ENCODE assay signal across 8 cellular contexts in the genomic region with DNA sequence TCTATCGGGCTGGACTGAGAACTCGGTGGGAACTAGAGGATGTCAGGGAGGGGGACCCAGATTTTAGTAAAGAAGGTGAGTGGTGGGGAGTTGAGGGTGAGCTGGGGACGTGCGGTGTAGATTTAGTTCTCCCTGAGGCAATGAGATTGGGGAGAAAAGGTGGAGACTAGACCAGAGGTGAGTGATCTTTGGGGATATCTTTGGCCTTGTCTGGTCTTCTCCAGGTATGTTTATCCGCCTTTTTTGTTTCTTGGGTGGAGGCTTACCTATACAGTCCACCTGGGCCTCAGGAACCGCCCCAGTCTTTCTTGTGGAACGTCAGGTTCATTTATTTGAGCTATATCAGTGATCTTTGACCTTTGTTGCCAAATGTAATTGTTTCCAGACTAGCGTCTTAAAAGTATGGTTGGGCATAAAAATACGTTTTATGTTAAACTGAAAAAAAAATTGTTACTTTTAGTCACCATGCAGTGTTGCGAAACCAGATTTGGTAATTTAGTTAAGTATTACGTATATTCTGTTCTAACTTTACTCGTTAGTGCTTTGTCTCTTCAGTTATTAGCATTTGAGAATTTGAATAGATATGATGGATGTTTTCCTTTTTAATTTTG. TPM values are rescaled to one million over a fixed set of nuclear protein-coding genes. Genes with fewer than 3 reads are reported as not detected.
DNase-seq lines count a peak whose midpoint lies in the region; ATAC-seq and TF ChIP-seq lines count a peak whose summit lies in the region.

No MANE protein-coding gene starts in this region.

- H3K4me2 ChIP-seq in DND-41 (ENCODE audit: insufficient read depth, low read length) (peak overlapping the region; percentile 73), smooth muscle cell (peak overlapping the region; percentile 95)

- DNase-seq in DND-41 = no peak
- peak; percentile 16 for DNase-seq in HuH-7 (ENCODE audit: low spot score)
- DNase-seq in smooth muscle cell (lab: John Stamatoyannopoulos, UW; ENCODE audit: unreplicated experiment) = no peak
- no peak for DNase-seq in activated gamma-delta T cell (lab: John Stamatoyannopoulos, UW)
- no peak for DNase-seq in HK-2 (ENCODE audit: unreplicated experiment)

- H3K9me3 ChIP-seq in DND-41 (ENCODE audit: insufficient read depth, low read length, severe bottlenecking) (no peaks in the 10 kb centered on the region), iPS-18a (ENCODE audit: control insufficient read depth, low read depth, low read length) (no peaks in the 10 kb centered on the region), smooth muscle cell (replicated peaks; ENCODE audit: low read depth) (no peaks in the 10 kb centered on the region)

- peak overlapping the region; percentile 97 for H2AFZ ChIP-seq in DND-41 (ENCODE audit: low read depth, low read length)
- H2AFZ ChIP-seq in smooth muscle cell (ENCODE audit: low read depth) = no peak overlapping the region

- H3K79me2 ChIP-seq in DND-41 (ENCODE audit: insufficient read depth, low read length) (peaks cover 54% of the 10 kb centered on the region), smooth muscle cell (ENCODE audit: low read depth) (peaks cover 64% of the 10 kb centered on the region)

- 6 to 7% (median 7%) methylated on average over 12 of the region's 12 CpGs for WGBS in adipose tissue, 3 donors
- 9% methylated on average over 12 of the region's 12 CpGs for WGBS in smooth muscle cell (ENCODE audit: low lambda C conversion rate)

- H4K20me1 ChIP-seq in DND-41 (ENCODE audit: insufficient read depth, low read length) (no peaks in the 10 kb centered on the region), smooth muscle cell (ENCODE audit: low read depth) (peaks cover 45% of the 10 kb centered on the region)

- no peak for TF ChIP-seq CTCF in DND-41 (IDR thresholded peaks at IDR 0.05; ENCODE audit: borderline replicate concordance, extremely low read depth, low read length, poor library complexity, severe bottlenecking)
- no peak for TF ChIP-seq CTCF in smooth muscle cell (IDR thresholded peaks at IDR 0.05; ENCODE audit: borderline replicate concordance, insufficient read depth, poor library complexity, severe bottlenecking)

- H3K27ac ChIP-seq in DND-41 (ENCODE audit: low read length) (peak overlapping the region; percentile 77), adipose tissue (ENCODE audit: low read depth, low read length) (peak overlapping the region; percentile 84), iPS-18a (ENCODE audit: low read length) (no peak overlapping the region), smooth muscle cell (ENCODE audit: low read depth) (peak overlapping the region; percentile 91)

- H3K4me1 ChIP-seq in DND-41 (ENCODE audit: insufficient read depth, low read length) (peaks cover 21% of the 10 kb centered on the region), iPS-18a (ENCODE audit: control insufficient read depth, low read depth, low read length) (no peaks in the 10 kb centered on the region), smooth muscle cell (ENCODE audit: low read depth) (peaks cover 17% of the 10 kb centered on the region)

- H3K36me3 ChIP-seq in DND-41 (ENCODE audit: insufficient read depth, low read length) = 0 out of 2 replicates have a peak, but pooled peaks cover 4% of the 10 kb centered on the region
- H3K36me3 ChIP-seq in iPS-18a (ENCODE audit: control insufficient read depth, low read depth, low read length) = no peaks in the 10 kb centered on the region
- no peaks in the 10 kb centered on the region for H3K36me3 ChIP-seq in smooth muscle cell (ENCODE audit: low read depth)

- H3F3A ChIP-seq in smooth muscle cell (ENCODE audit: low read depth) = peaks cover 8% of the 10 kb centered on the region

- peak overlapping the region; percentile 37 to 73 for H3K4me3 ChIP-seq in DND-41 (ENCODE audit: low read depth in 1 of 2, low read length in 2 of 2)
- H3K4me3 ChIP-seq in iPS-18a (ENCODE audit: low read length) = peak overlapping the region; percentile 100
- H3K4me3 ChIP-seq in smooth muscle cell = peak overlapping the region; percentile 90

- H3K9ac ChIP-seq in DND-41 (ENCODE audit: low read depth, low read length) = peak overlapping the region; percentile 66
- H3K9ac ChIP-seq in iPS-18a (ENCODE audit: low read length) = peak overlapping the region; percentile 97
- H3K9ac ChIP-seq in smooth muscle cell (ENCODE audit: low read depth) = peak overlapping the region; percentile 94

- H3K27me3 ChIP-seq in DND-41 (ENCODE audit: insufficient read depth, low read length, poor library complexity) = no peaks in the 10 kb centered on the region
- H3K27me3 ChIP-seq in iPS-18a (ENCODE audit: control insufficient read depth, insufficient read depth, low read length) = no peaks in the 10 kb centered on the region
- no peaks in the 10 kb centered on the region for H3K27me3 ChIP-seq in smooth muscle cell (ENCODE audit: low read depth)

- ATAC-seq in DND-41 (ENCODE audit: insufficient read depth, low read depth) (no peak; the same call in 1 of the 3 replicates), HG03196 (IDR thresholded peaks at IDR 0.05; ENCODE audit: unreplicated experiment) (no peak)

RNA-seq across cellular contexts. Expression of a gene that starts 0.8 kb away (rescaled TPM):
- polyA plus RNA-seq in adipose tissue (10 to 100 TPM; 19.9 to 54.4 (median 43.2) TPM), smooth muscle cell (49.9 and 55.0 TPM in 2 replicates)
- total RNA-seq in smooth muscle cell = 36.6 and 45.0 TPM in 2 replicates

RNA-seq across cellular contexts. Expression of a gene that starts 53.1 kb away (rescaled TPM):
- polyA plus RNA-seq in adipose tissue (10 to 100 TPM; 11.0 to 24.2 (median 16.1) TPM), smooth muscle cell (16.1 and 20.3 TPM in 2 replicates)
- 23.4 and 26.5 TPM in 2 replicates for total RNA-seq in smooth muscle cell
